In genomic region chr2:114170070-114170469, GRCh38 we compare ENCODE assay signal across 26 cellular contexts.
DNase-seq lines count a peak whose midpoint lies in the region; ATAC-seq and TF ChIP-seq lines count a peak whose summit lies in the region.
"Had no signal": no experiment of that assay in that cellular context is flagged by ENCODE, and none has a peak within 500 bp of the region (broad histone marks: within the 10 kb centered on the region; RNA-seq: fewer than 3 reads in every experiment).

No MANE protein-coding gene starts in this region.

- peaks cover 25% of the 10 kb centered on the region for H3K27me3 Mint-ChIP-seq in activated naive CD4-positive, alpha-beta T cell treated with anti-CD3 and anti-CD28 coated beads for 36 hours (ENCODE audit: low read depth)

- H3K4me1 ChIP-seq in mucosa of descending colon (ENCODE audit: low read depth): no peaks in the 10 kb centered on the region
- H3K4me1 ChIP-seq in left ventricle myocardium inferior: no peaks in the 10 kb centered on the region
- H3K4me1 ChIP-seq: SJCRH30 had no signal

- no peak overlapping the region for H3K27ac ChIP-seq in left ventricle myocardium inferior (replicated peaks)
- H3K27ac ChIP-seq: coronary artery, SJCRH30 had no signal

- H3K4me3 Mint-ChIP-seq in activated naive CD4-positive, alpha-beta T cell treated with anti-CD3 and anti-CD28 coated beads for 36 hours: no peak overlapping the region
- H3K4me3 Mint-ChIP-seq: activated CD4-positive, alpha-beta memory T cell treated with anti-CD3 and anti-CD28 coated beads, Interleukin-2, amount 10 ng/mL, durations not matched to agents 7 days and 5 days; HFFc6; nephron had no signal

- no peak overlapping the region for H3K27ac Mint-ChIP-seq in activated naive CD4-positive, alpha-beta T cell treated with anti-CD3 and anti-CD28 coated beads for 36 hours
- H3K27ac Mint-ChIP-seq: activated CD4-positive, alpha-beta memory T cell treated with anti-CD3 and anti-CD28 coated beads, Interleukin-2, amount 10 ng/mL, durations not matched to agents 7 days and 5 days; HFFc6; nephron had no signal

- no peaks in the 10 kb centered on the region for H3K27me3 ChIP-seq in left ventricle myocardium inferior (ENCODE audit: low read depth)
- H3K27me3 ChIP-seq: SJCRH30 had no signal

- no peaks in the 10 kb centered on the region for H3K4me1 Mint-ChIP-seq in activated naive CD4-positive, alpha-beta T cell treated with anti-CD3 and anti-CD28 coated beads for 36 hours (ENCODE audit: low read depth)
- H3K4me1 Mint-ChIP-seq: activated CD4-positive, alpha-beta memory T cell treated with anti-CD3 and anti-CD28 coated beads, Interleukin-2, amount 10 ng/mL, durations not matched to agents 7 days and 5 days; nephron had no signal

- TF ChIP-seq CTCF in epithelial cell of esophagus (IDR thresholded peaks at IDR 0.05; ENCODE audit: insufficient read depth, low read depth, low read length, missing control alignments): no peak
- TF ChIP-seq CTCF in mucosa of descending colon (IDR thresholded peaks at IDR 0.05): no peak
- no peak for TF ChIP-seq CTCF in left ventricle myocardium inferior (IDR thresholded peaks at IDR 0.05; ENCODE audit: borderline replicate concordance)

- CTCF ChIA-PET in activated naive CD4-positive, alpha-beta T cell treated with anti-CD3 and anti-CD28 coated beads for 36 hours (lab: Charles Lee): no interaction called here

- no peak overlapping the region for H3K4me3 ChIP-seq in epithelial cell of esophagus (ENCODE audit: low read length)
- H3K4me3 ChIP-seq in mucosa of descending colon: no peak overlapping the region
- no peak overlapping the region for H3K4me3 ChIP-seq in left ventricle myocardium inferior
- H3K4me3 ChIP-seq: coronary artery, lung, SJCRH30, smooth muscle cell had no signal

- H3K9me3 ChIP-seq in mucosa of descending colon (no peaks in the 10 kb centered on the region), left ventricle myocardium inferior (replicated peaks) (peaks cover 8% of the 10 kb centered on the region)
- H3K9me3 ChIP-seq: SJCRH30 had no signal

- no peaks in the 10 kb centered on the region for H3K36me3 Mint-ChIP-seq in activated naive CD4-positive, alpha-beta T cell treated with anti-CD3 and anti-CD28 coated beads for 36 hours (ENCODE audit: low read depth)

- peak; percentile 6 for DNase-seq in ELR (ENCODE audit: low read depth)
- DNase-seq in RKO (ENCODE audit: low spot score): peak; percentile 43
- DNase-seq in epithelial cell of esophagus (ENCODE audit: low read depth): peak; percentile 10
- DNase-seq in mucosa of descending colon: no peak
- no peak for DNase-seq in left ventricle myocardium inferior
- DNase-seq in activated naive CD4-positive, alpha-beta T cell treated with anti-CD3 and anti-CD28 coated beads for 36 hours: no peak
- DNase-seq in superior temporal gyrus (ENCODE audit: extremely low spot score): no peak
- DNase-seq in HT-29 (ENCODE audit: low spot score): no peak
- DNase-seq: ACHN; activated CD4-positive, alpha-beta memory T cell treated with anti-CD3 and anti-CD28 coated beads, Interleukin-2, amount 10 ng/mL, durations not matched to agents 7 days and 5 days; activated CD8-positive, alpha-beta memory T cell treated with anti-CD3 and anti-CD28 coated beads, Interleukin-2, amount 50 U/mL, for 48 hours; activated naive CD4-positive, alpha-beta T cell treated with anti-CD3 and anti-CD28 coated beads, Interleukin-2, amount 50 U/mL, for 16 hours; COR-L47; EL; HFFc6; NCI-H1092; NCI-H187 treated with DMSO at 0.1 percent for 48 hours; NCI-H524 treated with DMSO at 0.1 percent for 48 hours; SJCRH30; stimulated activated CD4-positive, alpha-beta T cell treated with anti-CD3 and anti-CD28 coated beads, Interleukin-2, amount 100 ng/mL, for 24 hours; trophoblast cell had no signal

- H3K36me3 ChIP-seq in mucosa of descending colon (ENCODE audit: low read depth) (no peaks in the 10 kb centered on the region), left ventricle myocardium inferior (no peaks in the 10 kb centered on the region)
- H3K36me3 ChIP-seq: SJCRH30 had no signal

- ATAC-seq in mucosa of descending colon: peak; percentile 38
- ATAC-seq: activated CD4-positive, CD25-positive, alpha-beta regulatory T cell treated with anti-CD3 and anti-CD28 coated beads, Interleukin-2, amount 50 U/mL, for 24 hours had no signal

- H3K9me3 Mint-ChIP-seq in activated naive CD4-positive, alpha-beta T cell treated with anti-CD3 and anti-CD28 coated beads for 36 hours: peaks cover 2% of the 10 kb centered on the region
- H3K9me3 Mint-ChIP-seq: activated CD4-positive, alpha-beta memory T cell treated with anti-CD3 and anti-CD28 coated beads, Interleukin-2, amount 10 ng/mL, durations not matched to agents 7 days and 5 days; nephron had no signal

- intact Hi-C loops in mucosa of descending colon (cut with DNase I, micrococcal nuclease) (no loop called here), left ventricle myocardium inferior (cut with micrococcal nuclease) (no loop called here)
- intact Hi-C loops in activated naive CD4-positive, alpha-beta T cell treated with anti-CD3 and anti-CD28 coated beads for 36 hours (cut with micrococcal nuclease): no loop called here

Comparison
In these comparisons a context has a peak if more than half of its experiments do, and no peak if none do; other contexts are left out.
1. DNase-seq: peak in ELR (single experiment), RKO (single experiment) and epithelial cell of esophagus (single experiment); none in mucosa of descending colon (0 of 3), left ventricle myocardium inferior (single experiment), activated naive CD4-positive, alpha-beta T cell treated with anti-CD3 and anti-CD28 coated beads for 36 hours (single experiment), superior temporal gyrus (single experiment) and HT-29 (single experiment).